ENCODE assay signal across 18 cellular contexts in the genomic region with DNA sequence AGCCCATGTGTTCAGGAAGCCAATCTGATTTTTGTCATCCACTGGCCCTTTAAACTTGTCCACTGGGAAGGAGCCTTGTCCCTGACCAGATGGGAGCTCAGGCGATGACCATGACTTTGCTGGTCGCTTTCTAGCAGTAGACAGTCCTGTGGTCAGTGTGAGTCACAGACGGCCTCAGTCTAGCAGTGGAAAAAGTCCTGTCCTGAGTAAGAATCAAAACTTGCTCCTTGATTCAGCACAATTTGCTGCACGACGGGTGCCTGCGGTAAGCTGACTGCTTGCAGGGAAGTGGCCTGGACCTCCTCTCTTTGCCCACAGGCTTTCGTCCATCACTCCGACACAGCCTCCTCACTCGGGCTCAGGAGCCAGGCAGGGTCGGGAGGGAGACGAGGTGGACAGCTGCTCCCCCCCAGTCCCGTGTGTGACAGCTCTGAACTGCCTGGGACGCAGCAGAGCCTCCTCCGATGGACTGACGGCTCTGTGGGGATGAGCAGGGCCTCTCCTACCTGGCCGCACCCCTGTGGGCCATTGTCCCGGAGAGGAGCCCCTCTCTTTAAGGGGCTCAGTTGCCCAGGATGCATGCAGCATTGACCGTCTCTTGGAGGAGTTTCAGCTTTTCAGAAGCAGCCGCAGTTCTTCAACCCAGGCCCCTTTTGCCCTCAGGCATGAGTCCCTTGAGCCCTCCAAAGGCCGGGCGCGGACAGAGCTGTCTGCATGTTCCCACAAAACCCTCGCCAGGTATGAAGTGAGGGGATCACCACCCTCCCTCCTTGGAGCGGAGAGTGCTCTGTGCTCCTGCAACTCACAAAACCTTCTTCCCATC.
A peak's percentile ranks its signal among the peaks of the same experiment; 100 is the strongest.
DNase-seq lines count a peak whose midpoint lies in the region; ATAC-seq and TF ChIP-seq lines count a peak whose summit lies in the region.
"Had no signal": no experiment of that assay in that cellular context is flagged by ENCODE, and none has a peak within 500 bp of the region (broad histone marks: within the 10 kb centered on the region; RNA-seq: fewer than 3 reads in every experiment).

No MANE protein-coding gene starts in this region.

- peak overlapping the region in 9 of 11 experiments; percentile 13 to 90 (median 78); a peak in 16 of 22 replicates for H3K4me2 ChIP-seq in BLaER1 treated with 17β-estradiol and CSF1 and Interleukin-3, amounts not matched to agents 10 nM and 100 nM
- peak overlapping the region; percentile 79 for H3K4me2 ChIP-seq in PC-9

- no peak overlapping the region for H2AFZ ChIP-seq in PC-9

- H3K27me3 Mint-ChIP-seq in nephron progenitor cell (ENCODE audit: low read depth, poor library complexity): peaks cover 12% of the 10 kb centered on the region
- peaks cover 54% of the 10 kb centered on the region for H3K27me3 Mint-ChIP-seq in activated T-cell treated with anti-CD3 and anti-CD28 coated beads, Interleukin-2, amount 50 U/mL, for 24 hours

- CTCF ChIA-PET in PC-9 (lab: Charles Lee): interaction anchor here (1.3 kb wide), 1 partner anchor 397 kb away, joined by 3 read pairs; no protein-coding TSS in a partner anchor

- H3K9me3 ChIP-seq in BLaER1 treated with 17β-estradiol and CSF1 and Interleukin-3, amounts not matched to agents 10 nM and 100 nM (replicated peaks in 1 of 11): no peaks in the 10 kb centered on the region
- H3K9me3 ChIP-seq in PC-9 (ENCODE audit: insufficient read depth, low read depth): no peaks in the 10 kb centered on the region
- H3K9me3 ChIP-seq: ovary had no signal

- no peak overlapping the region for H3K4me3 ChIP-seq in BLaER1 treated with 17β-estradiol and CSF1 and Interleukin-3, amounts not matched to agents 10 nM and 100 nM
- H3K4me3 ChIP-seq in PC-9: no peak overlapping the region
- H3K4me3 ChIP-seq in coronary artery: no peak overlapping the region
- H3K4me3 ChIP-seq: heart right ventricle, lung, ovary, SK-N-MC had no signal

- H3F3A ChIP-seq in PC-9 (ENCODE audit: insufficient read depth, low read depth): peaks cover 50% of the 10 kb centered on the region

- H3K79me2 ChIP-seq in PC-9 (ENCODE audit: low read depth): no peaks in the 10 kb centered on the region

- peaks cover 23 to 67% (median 60%) of the 10 kb centered on the region in 10 experiments for H3K4me1 ChIP-seq in BLaER1 treated with 17β-estradiol and CSF1 and Interleukin-3, amounts not matched to agents 10 nM and 100 nM
- peaks cover 74% of the 10 kb centered on the region for H3K4me1 ChIP-seq in PC-9 (replicated peaks; ENCODE audit: insufficient read depth)

- no peaks in the 10 kb centered on the region for H4K20me1 ChIP-seq in BLaER1 treated with 17β-estradiol and CSF1 and Interleukin-3, amounts not matched to agents 10 nM and 100 nM
- H4K20me1 ChIP-seq in PC-9 (ENCODE audit: insufficient read depth): no peaks in the 10 kb centered on the region

- peak overlapping the region in 5 of 11 experiments; percentile 14 to 53 (median 52); a peak in 7 of 22 replicates for H3K27ac ChIP-seq in BLaER1 treated with 17β-estradiol and CSF1 and Interleukin-3, amounts not matched to agents 10 nM and 100 nM
- peak overlapping the region; percentile 93 for H3K27ac ChIP-seq in PC-9
- H3K27ac ChIP-seq in coronary artery: peak overlapping the region in 1 of 2 donors; percentile 65
- H3K27ac ChIP-seq: ovary, SK-N-MC had no signal

- H3K27ac Mint-ChIP-seq in nephron progenitor cell: no peak overlapping the region
- no peak overlapping the region for H3K27ac Mint-ChIP-seq in activated T-cell treated with anti-CD3 and anti-CD28 coated beads, Interleukin-2, amount 50 U/mL, for 24 hours
- H3K27ac Mint-ChIP-seq: activated B cell treated with CpG ODN at 0.5 μM for 24 hours; CD4-positive, CD25-positive, alpha-beta regulatory T cell; stimulated activated memory B cell treated with anti-CD40 and anti-IgM and Interleukin-4, amounts not matched to agents 10 μg/mL and 1 μg/mL and 100 μg/mL, for 72 hours had no signal

- no peak for ATAC-seq in HG02973 (IDR thresholded peaks at IDR 0.05; ENCODE audit: unreplicated experiment)
- ATAC-seq: stimulated activated memory B cell treated with anti-CD40 and anti-IgM and Interleukin-4, amounts not matched to agents 10 μg/mL and 1 μg/mL and 100 μg/mL, for 72 hours had no signal

- no peak overlapping the region; a peak in 1 of 22 replicates for H3K9ac ChIP-seq in BLaER1 treated with 17β-estradiol and CSF1 and Interleukin-3, amounts not matched to agents 10 nM and 100 nM

- no peak overlapping the region for H3K4me3 Mint-ChIP-seq in nephron progenitor cell
- no peak overlapping the region for H3K4me3 Mint-ChIP-seq in activated T-cell treated with anti-CD3 and anti-CD28 coated beads, Interleukin-2, amount 50 U/mL, for 24 hours
- H3K4me3 Mint-ChIP-seq: activated B cell treated with CpG ODN at 0.5 μM for 24 hours; CD4-positive, CD25-positive, alpha-beta regulatory T cell; stimulated activated memory B cell treated with anti-CD40 and anti-IgM and Interleukin-4, amounts not matched to agents 10 μg/mL and 1 μg/mL and 100 μg/mL, for 72 hours had no signal

- H3K36me3 ChIP-seq in BLaER1 treated with 17β-estradiol and CSF1 and Interleukin-3, amounts not matched to agents 10 nM and 100 nM: no peaks in the 10 kb centered on the region
- no peaks in the 10 kb centered on the region for H3K36me3 ChIP-seq in PC-9 (ENCODE audit: low read depth)
- H3K36me3 ChIP-seq: heart right ventricle, ovary had no signal

- no peaks in the 10 kb centered on the region for H3K36me3 Mint-ChIP-seq in nephron progenitor cell (ENCODE audit: low read depth)
- H3K36me3 Mint-ChIP-seq in activated T-cell treated with anti-CD3 and anti-CD28 coated beads, Interleukin-2, amount 50 U/mL, for 24 hours (ENCODE audit: low read depth): no peaks in the 10 kb centered on the region
- H3K36me3 Mint-ChIP-seq: CD4-positive, CD25-positive, alpha-beta regulatory T cell; stimulated activated memory B cell treated with anti-CD40 and anti-IgM and Interleukin-4, amounts not matched to agents 10 μg/mL and 1 μg/mL and 100 μg/mL, for 72 hours had no signal

- intact Hi-C loops in PC-9 (cut with micrococcal nuclease; ENCODE audit: unreplicated experiment): loop anchor here (2.0 to 10.0 kb wide), 3 partner anchors 84 to 404 kb away; no protein-coding TSS in a partner anchor

- DNase-seq in PC-9 (peak; percentile 62 to 86), coronary artery (ENCODE audit: low spot score) (peak; percentile 73), renal cortical epithelial cell (ENCODE audit: low read depth) (peak; percentile 72), nephron progenitor cell (no peak), NCI-H1105 (lab: John Stamatoyannopoulos, UW) (no peak)
- no peak for DNase-seq in activated T-cell treated with anti-CD3 and anti-CD28 coated beads, Interleukin-2, amount 50 U/mL, for 24 hours
- DNase-seq: activated B cell treated with CpG ODN at 0.5 μM for 24 hours; activated T-cell treated with anti-CD3 and anti-CD28 coated beads for 4 hours; CD4-positive, CD25-positive, alpha-beta regulatory T cell; heart right ventricle; NCI-H510A treated with DMSO at 0.1 percent for 48 hours; ovary; stimulated activated CD4-positive, alpha-beta T cell treated with anti-CD3 and anti-CD28 coated beads, Interleukin-2, amount 100 ng/mL, for 24 hours had no signal

- no peaks in the 10 kb centered on the region for H3K9me2 ChIP-seq in PC-9 (ENCODE audit: insufficient read depth)

- BruUV-seq in PC-9 (replicated peaks; lab: Mats Ljungman, UMichigan): TSS peak; percentile 34

- no peak for TF ChIP-seq CTCF in PC-9 (conservative IDR thresholded peaks at IDR 0.05)
- TF ChIP-seq CTCF in coronary artery (IDR thresholded peaks at IDR 0.05): no peak
- TF ChIP-seq CTCF in nephron progenitor cell (IDR thresholded peaks at IDR 0.05): no peak

- peaks cover 9% of the 10 kb centered on the region for H3K9me3 Mint-ChIP-seq in nephron progenitor cell
- H3K9me3 Mint-ChIP-seq in activated T-cell treated with anti-CD3 and anti-CD28 coated beads, Interleukin-2, amount 50 U/mL, for 24 hours: no peaks in the 10 kb centered on the region
- H3K9me3 Mint-ChIP-seq: activated B cell treated with CpG ODN at 0.5 μM for 24 hours; stimulated activated memory B cell treated with anti-CD40 and anti-IgM and Interleukin-4, amounts not matched to agents 10 μg/mL and 1 μg/mL and 100 μg/mL, for 72 hours had no signal

- H3K4me1 Mint-ChIP-seq in nephron progenitor cell: peaks cover 18% of the 10 kb centered on the region
- peaks cover 18% of the 10 kb centered on the region for H3K4me1 Mint-ChIP-seq in activated T-cell treated with anti-CD3 and anti-CD28 coated beads, Interleukin-2, amount 50 U/mL, for 24 hours (ENCODE audit: low read depth)

- no peaks in the 10 kb centered on the region for H3K27me3 ChIP-seq in BLaER1 treated with 17β-estradiol and CSF1 and Interleukin-3, amounts not matched to agents 10 nM and 100 nM
- H3K27me3 ChIP-seq in PC-9 (ENCODE audit: insufficient read depth, low read depth): no peaks in the 10 kb centered on the region
- H3K27me3 ChIP-seq: ovary had no signal

- POLR2A ChIA-PET in PC-9 (lab: Charles Lee; ENCODE audit: unreplicated experiment): interaction anchor here (0.5 to 0.8 kb wide), 4 partner anchors 179 to 1400 kb away, joined by 3 to 6 read pairs (median 3); partner anchors contain the start of gene VAPB

Comparison
In these comparisons a context has a peak if more than half of its experiments do, and no peak if none do; other contexts are left out.
1. DNase-seq: peak in PC-9 (2 of 2), coronary artery (single experiment) and renal cortical epithelial cell (single experiment); none in nephron progenitor cell (single experiment), NCI-H1105 (single experiment) and activated T-cell treated with anti-CD3 and anti-CD28 coated beads, Interleukin-2, amount 50 U/mL, for 24 hours (single experiment).